ENCODE assay signal across 8 cellular contexts in the genomic region with DNA sequence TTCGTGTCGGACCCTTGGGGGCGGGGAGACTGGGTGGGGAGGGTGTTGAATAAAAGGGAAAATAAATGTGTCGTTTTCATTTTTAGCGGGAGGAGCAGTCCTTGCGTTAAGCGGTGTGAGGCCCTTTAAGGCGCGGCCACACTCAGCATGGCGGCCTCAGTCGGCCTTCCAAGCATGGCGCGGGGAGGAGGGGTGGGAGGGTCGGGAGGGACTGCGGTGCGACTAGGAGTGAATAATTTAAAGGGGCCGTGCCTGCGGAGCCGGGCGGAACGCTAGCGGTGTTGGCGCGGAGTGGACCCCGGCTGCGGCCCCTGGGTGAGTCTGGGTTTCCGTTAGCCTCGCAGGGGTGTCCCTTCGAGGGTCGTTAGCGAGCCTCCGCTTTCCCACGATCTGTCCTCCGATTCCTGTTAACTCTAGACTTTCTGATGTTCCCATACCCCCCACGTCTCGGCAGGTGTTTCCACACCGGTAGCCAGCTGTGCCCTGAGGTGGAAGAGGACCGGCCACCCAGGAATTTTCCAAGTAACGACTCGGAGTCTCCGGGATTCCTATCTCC.
A peak's percentile ranks its signal among the peaks of the same experiment; 100 is the strongest.
DNase-seq lines count a peak whose midpoint lies in the region; ATAC-seq and TF ChIP-seq lines count a peak whose summit lies in the region.

No MANE protein-coding gene starts in this region.

- peak; percentile 83 for DNase-seq in GM06990 (ENCODE audit: extremely low read depth, insufficient read length)
- DNase-seq in LNCaP clone FGC (ENCODE audit: low read depth) = peak; percentile 52
- DNase-seq in activated gamma-delta T cell treated with Interleukin-2 at 50 U/mL for 16 hours = peak; percentile 81
- peak; percentile 81 for DNase-seq in fibroblast of the conjunctiva (ENCODE audit: low read depth)
- DNase-seq in nephron progenitor cell = peak; percentile 80
- DNase-seq in stimulated activated naive CD4-positive, alpha-beta T cell treated with Interleukin-2 at 50 U/mL for 16 hours (lab: John Stamatoyannopoulos, UW) = peak; percentile 90

- no peaks in the 10 kb centered on the region for H3K9me3 Mint-ChIP-seq in nephron progenitor cell

- peaks cover 4% of the 10 kb centered on the region for H3K27me3 Mint-ChIP-seq in nephron progenitor cell (ENCODE audit: low read depth, poor library complexity)

- peaks cover 16% of the 10 kb centered on the region for H3K4me1 Mint-ChIP-seq in nephron progenitor cell

- no peaks in the 10 kb centered on the region for H3K27me3 ChIP-seq in GM06990 (replicated peaks; ENCODE audit: control insufficient read depth, insufficient read depth, low read length)

- H3K36me3 ChIP-seq in GM06990 (ENCODE audit: control insufficient read depth, insufficient read depth, low read length) = no peaks in the 10 kb centered on the region

- peak overlapping the region; percentile 97 for H3K27ac Mint-ChIP-seq in nephron progenitor cell

- TF ChIP-seq POLR2A in Raji (IDR thresholded peaks at IDR 0.05; ENCODE audit: insufficient read depth, low read depth, low read length) = peak; percentile 41

- H3K36me3 Mint-ChIP-seq in nephron progenitor cell (ENCODE audit: low read depth) = peaks cover 11% of the 10 kb centered on the region

- no peak for TF ChIP-seq CTCF in GM06990 (IDR thresholded peaks at IDR 0.05; ENCODE audit: insufficient read depth, low read length, poor library complexity, severe bottlenecking)
- TF ChIP-seq CTCF in LNCaP clone FGC (IDR thresholded peaks at IDR 0.05; ENCODE audit: control insufficient read depth, extremely low read depth, insufficient read depth) = no peak
- no peak for TF ChIP-seq CTCF in nephron progenitor cell (IDR thresholded peaks at IDR 0.05)

- ATAC-seq in HG03196 (IDR thresholded peaks at IDR 0.05; ENCODE audit: unreplicated experiment) = no peak

- H3K4me3 Mint-ChIP-seq in nephron progenitor cell = peak overlapping the region; percentile 94

- H3K4me3 ChIP-seq in GM06990 (replicated peaks; ENCODE audit: low read depth, low read length) (peak overlapping the region; percentile 96), LNCaP clone FGC (ENCODE audit: low read depth, low read length) (peak overlapping the region; percentile 95)
